8 cellular contexts compared by ENCODE assay signal in the genomic region with DNA sequence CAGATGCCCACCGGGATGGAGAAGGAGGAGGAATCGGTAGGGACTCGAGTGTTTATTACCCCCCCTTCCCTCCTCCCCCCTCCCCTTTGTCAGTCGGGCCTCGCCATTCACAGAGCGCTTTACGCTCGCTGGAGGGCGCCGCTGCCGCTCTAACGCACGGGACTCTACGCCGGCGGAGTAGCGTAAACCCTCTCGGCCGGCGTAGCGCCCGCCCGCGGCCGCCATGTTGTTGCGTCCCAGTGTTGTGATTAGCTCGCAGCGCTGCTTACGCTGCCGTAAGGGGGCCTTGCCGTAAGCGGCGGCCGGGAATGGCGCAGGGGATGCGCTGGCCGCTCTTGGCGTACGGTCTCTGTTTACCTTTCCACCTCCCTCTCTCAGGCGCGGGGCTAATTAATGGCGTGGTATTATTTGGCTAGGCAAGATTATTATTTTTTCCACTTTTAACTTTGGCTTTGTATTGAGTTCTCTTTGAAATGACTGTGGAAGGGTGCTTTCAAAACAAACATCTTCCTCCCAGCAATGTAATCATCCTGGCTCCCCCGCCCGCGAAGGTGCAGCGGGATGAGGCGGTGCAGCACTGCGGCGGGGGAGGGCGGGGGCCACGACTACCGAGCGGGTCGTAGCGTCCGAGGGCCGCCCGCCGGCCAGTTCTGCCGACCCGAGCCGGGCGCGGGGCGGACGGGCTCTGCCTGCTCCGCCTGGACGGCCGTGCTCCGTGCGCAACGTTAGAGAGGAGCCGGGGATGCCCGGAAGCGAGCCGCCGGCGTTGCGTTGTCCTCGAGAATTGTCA. TPM values are rescaled to one million over a fixed set of nuclear protein-coding genes. Genes with fewer than 3 reads are reported as not detected.
DNase-seq lines count a peak whose midpoint lies in the region; TF ChIP-seq lines count a peak whose summit lies in the region.

No MANE protein-coding gene starts in this region.

- DNase-seq in DMS79 (lab: John Stamatoyannopoulos, UW) (peak; percentile 71), GM23248 (peak; percentile 97), Karpas-422 (peak; percentile 97), Peyer's patch (peak; percentile 90 to 97 (median 96)), activated T-helper 1 cell treated with Interleukin-2 at 50 U/mL for 16 hours (ENCODE audit: low read depth) (peak; percentile 92), esophagus muscularis mucosa (ENCODE audit: extremely low spot score) (peak; percentile 98)
- peak; percentile 87 for DNase-seq in stimulated activated CD8-positive, alpha-beta memory T cell treated with anti-CD3 and anti-CD28 coated beads, Interleukin-7, amount 100 ng/mL, for 24 hours (ENCODE audit: low read depth)

- intact Hi-C loops in esophagus muscularis mucosa (cut with DNase I): no loop called here

- H2AFZ ChIP-seq in GM23248 (peak overlapping the region; percentile 96), Karpas-422 (ENCODE audit: low read length) (no peak overlapping the region; the same call in 1 of the 2 replicates)

- H3K9ac ChIP-seq in GM23248: peak overlapping the region; percentile 91
- H3K9ac ChIP-seq in Karpas-422 (ENCODE audit: low read length): peak overlapping the region; percentile 95

- 0 out of 2 replicates have a peak, but pooled peaks cover 8% of the 10 kb centered on the region for H3F3A ChIP-seq in GM23248 (ENCODE audit: insufficient read depth)

- no peak for TF ChIP-seq EP300 in esophagus muscularis mucosa (IDR thresholded peaks at IDR 0.05)

- no peaks in the 10 kb centered on the region for H3K9me2 ChIP-seq in GM23248 (ENCODE audit: insufficient read depth)
- H3K9me2 ChIP-seq in Karpas-422 (replicated peaks; ENCODE audit: insufficient read depth, low read length): no peaks in the 10 kb centered on the region

- H3K4me1 ChIP-seq in GM23248 (ENCODE audit: insufficient read depth): 0 out of 2 replicates have a peak, but pooled peaks cover 5% of the 10 kb centered on the region
- peaks cover 27% of the 10 kb centered on the region for H3K4me1 ChIP-seq in Karpas-422 (ENCODE audit: low read length)
- H3K4me1 ChIP-seq in Peyer's patch: peaks cover 0 to 26% (median 1%) of the 10 kb centered on the region in 4 donors
- H3K4me1 ChIP-seq in esophagus muscularis mucosa: peaks cover 24 to 47% (median 39%) of the 10 kb centered on the region in 4 donors
- peaks cover 0 to 24% of the 10 kb centered on the region in 2 donors for H3K4me1 ChIP-seq in muscle layer of duodenum (ENCODE audit: control insufficient read depth in 1 of 2, insufficient read depth in 2 of 2, low read length in 2 of 2)

- TF ChIP-seq POLR2A in Peyer's patch (IDR thresholded peaks at IDR 0.05) (no peak), esophagus muscularis mucosa (IDR thresholded peaks at IDR 0.05; ENCODE audit: low read depth) (no peak)

- WGBS in GM23248 (ENCODE audit: low coverage in 1 of 2, low lambda C conversion rate in 2 of 2, missing lambda C conversion rate in 2 of 2), 2 experiments: 1% methylated on average over 66 to 80 of the region's 80 CpGs
- WGBS in esophagus muscularis mucosa: 0% methylated on average over 10 of the region's 80 CpGs

- peak in 4 of 6 experiments; percentile 31 to 43 (median 39) for TF ChIP-seq CTCF in Peyer's patch (IDR thresholded peaks at IDR 0.05)
- TF ChIP-seq CTCF in esophagus muscularis mucosa (IDR thresholded peaks at IDR 0.05): peak in 1 of 3 experiments; percentile 47

- H4K20me1 ChIP-seq in GM23248 (ENCODE audit: insufficient read depth) (peaks cover 15% of the 10 kb centered on the region), Karpas-422 (ENCODE audit: insufficient read depth, low read depth, low read length) (peaks cover 25% of the 10 kb centered on the region)

- in situ Hi-C loops in GM23248 (cut with MboI): loop anchor here (25.0 kb wide), 2 partner anchors 667 to 917 kb away; no protein-coding TSS in a partner anchor

- H3K27me3 ChIP-seq in GM23248 (replicated peaks; ENCODE audit: insufficient read depth) (no peaks in the 10 kb centered on the region), Karpas-422 (ENCODE audit: low read length) (no peaks in the 10 kb centered on the region), Peyer's patch (no peaks in the 10 kb centered on the region), esophagus muscularis mucosa (no peaks in the 10 kb centered on the region), muscle layer of duodenum (ENCODE audit: low read depth, low read length) (no peaks in the 10 kb centered on the region)

- peak overlapping the region; percentile 84 for H3K4me2 ChIP-seq in GM23248 (ENCODE audit: unreplicated experiment)
- peak overlapping the region; percentile 79 for H3K4me2 ChIP-seq in Karpas-422 (ENCODE audit: low read depth, low read length, poor library complexity, severe bottlenecking)

- H3K36me3 ChIP-seq in GM23248 (ENCODE audit: low read depth) (no peaks in the 10 kb centered on the region), Karpas-422 (ENCODE audit: insufficient read depth, low read length) (no peaks in the 10 kb centered on the region), Peyer's patch (no peaks in the 10 kb centered on the region), esophagus muscularis mucosa (no peaks in the 10 kb centered on the region), muscle layer of duodenum (ENCODE audit: control insufficient read depth in 1 of 2, insufficient read depth in 2 of 2, low read length in 2 of 2) (no peaks in the 10 kb centered on the region)

- H3K79me2 ChIP-seq in GM23248 (ENCODE audit: insufficient read depth) (peaks cover 50% of the 10 kb centered on the region), Karpas-422 (ENCODE audit: low read length) (peaks cover 51% of the 10 kb centered on the region)

- H3K27ac ChIP-seq in GM23248: peak overlapping the region; percentile 90
- peak overlapping the region; percentile 76 for H3K27ac ChIP-seq in Karpas-422 (ENCODE audit: low read length)
- H3K27ac ChIP-seq in Peyer's patch: peak overlapping the region; percentile 99 to 100 (median 100)
- peak overlapping the region; percentile 98 to 100 (median 100) for H3K27ac ChIP-seq in esophagus muscularis mucosa (replicated peaks in 1 of 4)
- peak overlapping the region; percentile 91 for H3K27ac ChIP-seq in muscle layer of duodenum (ENCODE audit: low read length)

- peak overlapping the region; percentile 90 for H3K4me3 ChIP-seq in GM23248
- H3K4me3 ChIP-seq in Karpas-422 (ENCODE audit: low read length): peak overlapping the region; percentile 98
- peak overlapping the region; percentile 90 to 98 (median 93) for H3K4me3 ChIP-seq in Peyer's patch
- H3K4me3 ChIP-seq in esophagus muscularis mucosa: peak overlapping the region; percentile 87 to 98 (median 96)
- H3K4me3 ChIP-seq in muscle layer of duodenum (ENCODE audit: low read depth in 1 of 2, low read length in 2 of 2): peak overlapping the region; percentile 80 to 90

- no peaks in the 10 kb centered on the region for H3K9me3 ChIP-seq in GM23248 (ENCODE audit: low read depth)
- no peaks in the 10 kb centered on the region for H3K9me3 ChIP-seq in Karpas-422 (ENCODE audit: low read length)
- H3K9me3 ChIP-seq in Peyer's patch: no peaks in the 10 kb centered on the region
- no peaks in the 10 kb centered on the region for H3K9me3 ChIP-seq in esophagus muscularis mucosa
- H3K9me3 ChIP-seq in muscle layer of duodenum (ENCODE audit: control insufficient read depth in 1 of 2, low read length in 2 of 2): no peaks in the 10 kb centered on the region

RNA-seq across cellular contexts. Expression of a gene that starts 0.8 kb away (rescaled TPM):
- total RNA-seq in GM23248 (2014; rRNA removed; shearing (Covaris generic)): 15.4 and 20.0 TPM in 2 replicates
- polyA plus RNA-seq in GM23248 (2016; fragmentation: Nextera tagmentation; extraction: Ambion mirVana): 4.2 TPM in 2 replicates
- total RNA-seq in Karpas-422 (2014; rRNA removed; shearing (Covaris generic); ENCODE audit: low replicate concordance): 22.8 and 30.3 TPM in 2 replicates
- total RNA-seq in Peyer's patch: 10 to 100 TPM; 22.6 to 70.1 (median 28.3) TPM
- 10 to 100 TPM; 25.0 to 34.1 (median 28.1) TPM for total RNA-seq in esophagus muscularis mucosa

Comparison
In these comparisons a context has a peak if more than half of its experiments do, and no peak if none do; other contexts are left out.
1. Peak in every context shown above with its lines: DNase-seq, H3K4me3 ChIP-seq and H3K27ac ChIP-seq.